ENCODE assay signal across 1 cellular context in genomic region chr10:94429049-94429707, GRCh38.
TF ChIP-seq lines count a peak whose summit lies in the region.

No MANE protein-coding gene starts in this region.

TF ChIP-seq in WTC11, 78 proteins besides CTCF, POLR2A, EP300 and RAD21 (continued from another document):
- TF ChIP-seq AR (CRISPR knock-in tag; IDR thresholded peaks at IDR 0.05) (no peak), CDX4 (CRISPR knock-in tag; IDR thresholded peaks at IDR 0.05; ENCODE audit: borderline replicate concordance) (no peak), NFYB (CRISPR knock-in tag; conservative IDR thresholded peaks at IDR 0.05; ENCODE audit: low read depth) (no peak), ZNF138 (CRISPR knock-in tag; conservative IDR thresholded peaks at IDR 0.05) (no peak)
